Comparison of ENCODE assay signal across 2 cellular contexts in genomic region chr19:4516199-4516938, GRCh38.
TF ChIP-seq lines count a peak whose summit lies in the region.

No MANE protein-coding gene starts in this region.

TF ChIP-seq in A549, 52 proteins besides CTCF, POLR2A, EP300 and RAD21:
- TF ChIP-seq CEBPB (IDR thresholded peaks at IDR 0.05), result peak in 1 of 2 experiments; percentile 54; a peak in 2 of 4 replicates
- no peak for TF ChIP-seq HDAC2 (IDR thresholded peaks at IDR 0.05)

TF ChIP-seq in K562, 482 proteins besides CTCF, POLR2A, EP300 and RAD21 (continues in another document):
- no peak for TF ChIP-seq ZNF778 (CRISPR knock-in tag; IDR thresholded peaks at IDR 0.05)
- no peak for TF ChIP-seq NR1H2 (CRISPR knock-in tag; IDR thresholded peaks at IDR 0.05)
- TF ChIP-seq NFYB (IDR thresholded peaks at IDR 0.05; ENCODE audit: extremely low read depth, insufficient read length), result no peak
- TF ChIP-seq PTRF (tag; IDR thresholded peaks at IDR 0.05), result no peak
- peak; percentile 81 for TF ChIP-seq CHD4 (IDR thresholded peaks at IDR 0.05; ENCODE audit: insufficient read depth, insufficient replicate concordance, low read depth, low read length, poor library complexity, severe bottlenecking)
- TF ChIP-seq ZNF830 (CRISPR knock-in tag; IDR thresholded peaks at IDR 0.05), result no peak
- TF ChIP-seq, protein P1, sequence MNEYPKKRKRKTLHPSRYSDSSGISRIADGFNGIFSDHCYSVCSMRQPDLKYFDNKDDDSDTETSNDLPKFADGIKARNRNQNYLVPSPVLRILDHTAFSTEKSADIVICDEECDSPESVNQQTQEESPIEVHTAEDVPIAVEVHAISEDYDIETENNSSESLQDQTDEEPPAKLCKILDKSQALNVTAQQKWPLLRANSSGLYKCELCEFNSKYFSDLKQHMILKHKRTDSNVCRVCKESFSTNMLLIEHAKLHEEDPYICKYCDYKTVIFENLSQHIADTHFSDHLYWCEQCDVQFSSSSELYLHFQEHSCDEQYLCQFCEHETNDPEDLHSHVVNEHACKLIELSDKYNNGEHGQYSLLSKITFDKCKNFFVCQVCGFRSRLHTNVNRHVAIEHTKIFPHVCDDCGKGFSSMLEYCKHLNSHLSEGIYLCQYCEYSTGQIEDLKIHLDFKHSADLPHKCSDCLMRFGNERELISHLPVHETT (CRISPR knock-in tag; conservative IDR thresholded peaks at IDR 0.05 in 1 of 2, IDR thresholded peaks at IDR 0.05 in 1 of 2), result no peak
- no peak for TF ChIP-seq DEAF1 (CRISPR knock-in tag; IDR thresholded peaks at IDR 0.05)
- no peak for TF ChIP-seq TBP (optimal IDR thresholded peaks at IDR 0.05; ENCODE audit: low read depth, low read length)
- TF ChIP-seq HDAC2 (IDR thresholded peaks at IDR 0.05), result peak; percentile 69; the same call in 1 of the 2 replicates
- no peak for TF ChIP-seq ZFP30 (CRISPR knock-in tag; IDR thresholded peaks at IDR 0.05; ENCODE audit: borderline replicate concordance)
- TF ChIP-seq HDAC1 (IDR thresholded peaks at IDR 0.05), result 0 out of 4 replicates have a peak, but pooled peaks of 1 of the 2 experiments have one; percentile 17
- TF ChIP-seq KDM1A (IDR thresholded peaks at IDR 0.05), result peak; percentile 54 to 60; a peak in 3 of 4 replicates
- TF ChIP-seq TRIM28 (IDR thresholded peaks at IDR 0.05), result no peak
- no peak for TF ChIP-seq SMC3 (conservative IDR thresholded peaks at IDR 0.05; ENCODE audit: insufficient read depth, low read depth, low read length)
- TF ChIP-seq SMARCA5 (IDR thresholded peaks at IDR 0.05), result peak; percentile 43; the same call in 1 of the 2 replicates
- no peak for TF ChIP-seq FIP1L1 (IDR thresholded peaks at IDR 0.05; ENCODE audit: low read depth, low read length, poor library complexity, severe bottlenecking)
- TF ChIP-seq, protein P2, sequence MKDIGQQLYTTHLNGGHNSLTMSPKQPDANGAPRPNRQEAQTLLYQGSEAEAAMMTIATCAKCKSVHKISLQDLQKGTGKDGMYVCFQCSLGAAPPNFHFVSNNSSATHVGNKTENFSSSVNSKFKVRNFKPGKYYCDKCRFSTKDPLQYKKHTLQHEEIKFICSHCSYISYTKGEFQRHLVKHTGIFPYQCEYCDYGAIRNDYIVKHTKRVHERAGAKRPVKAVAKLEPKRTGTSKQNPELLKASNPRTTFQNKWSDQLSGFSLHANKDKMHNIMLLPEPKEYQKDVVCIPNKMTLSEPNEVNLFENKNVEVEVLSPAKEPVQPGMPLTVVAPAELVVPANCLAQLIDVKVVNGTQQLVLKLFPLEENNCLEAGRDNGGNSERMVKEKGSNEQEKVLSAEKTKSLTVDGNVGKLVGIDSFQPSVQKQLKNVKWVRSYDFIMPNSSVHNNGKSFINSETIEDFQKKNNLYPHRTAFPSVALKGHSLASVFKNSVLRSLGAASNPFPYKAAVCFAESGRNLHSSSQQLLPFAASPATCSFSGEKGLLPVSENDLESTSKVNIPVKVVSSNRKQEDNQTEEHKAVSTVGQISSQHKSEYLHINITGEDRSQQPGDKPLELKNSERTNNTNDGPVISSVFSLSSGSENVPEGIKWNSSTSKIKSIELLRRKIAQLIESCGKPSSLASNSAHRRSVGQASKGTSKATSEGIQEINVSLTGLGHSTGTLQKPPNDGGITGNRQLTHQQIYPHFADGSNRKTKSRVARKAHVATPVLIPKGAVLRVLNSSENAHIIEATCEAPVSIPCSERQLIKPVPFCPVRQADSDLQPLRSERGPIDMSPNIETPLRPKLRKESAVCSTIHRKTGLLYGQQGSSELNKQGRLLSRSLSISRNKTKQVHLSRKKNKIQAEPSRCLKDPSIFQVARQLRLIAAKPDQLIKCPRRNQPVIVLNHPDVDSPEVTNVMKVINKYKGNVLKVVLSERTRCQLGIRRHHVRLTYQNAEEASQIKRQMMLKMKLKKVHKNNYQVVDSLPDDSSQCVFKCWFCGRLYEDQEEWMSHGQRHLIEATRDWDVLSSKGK (CRISPR knock-in tag; IDR thresholded peaks at IDR 0.05), result no peak
- peak; percentile 59 for TF ChIP-seq CEBPG (CRISPR knock-in tag; IDR thresholded peaks at IDR 0.05)
- peak in 1 of 2 experiments; percentile 39; a peak in 1 of 4 replicates for TF ChIP-seq CEBPG (tag; conservative IDR thresholded peaks at IDR 0.05 in 1 of 2, IDR thresholded peaks at IDR 0.05 in 1 of 2)
- 0 out of 4 replicates have a peak, but pooled peaks of 1 of the 2 experiments have one; percentile 16 for TF ChIP-seq RCOR1 (IDR thresholded peaks at IDR 0.05; ENCODE audit: borderline replicate concordance in 1 of 2, low read depth in 2 of 2, low read length in 2 of 2)
- TF ChIP-seq, protein P3, sequence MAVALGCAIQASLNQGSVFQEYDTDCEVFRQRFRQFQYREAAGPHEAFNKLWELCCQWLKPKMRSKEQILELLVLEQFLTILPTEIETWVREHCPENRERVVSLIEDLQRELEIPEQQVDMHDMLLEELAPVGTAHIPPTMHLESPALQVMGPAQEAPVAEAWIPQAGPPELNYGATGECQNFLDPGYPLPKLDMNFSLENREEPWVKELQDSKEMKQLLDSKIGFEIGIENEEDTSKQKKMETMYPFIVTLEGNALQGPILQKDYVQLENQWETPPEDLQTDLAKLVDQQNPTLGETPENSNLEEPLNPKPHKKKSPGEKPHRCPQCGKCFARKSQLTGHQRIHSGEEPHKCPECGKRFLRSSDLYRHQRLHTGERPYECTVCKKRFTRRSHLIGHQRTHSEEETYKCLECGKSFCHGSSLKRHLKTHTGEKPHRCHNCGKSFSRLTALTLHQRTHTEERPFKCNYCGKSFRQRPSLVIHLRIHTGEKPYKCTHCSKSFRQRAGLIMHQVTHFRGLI (CRISPR knock-in tag; IDR thresholded peaks at IDR 0.05), result no peak
- TF ChIP-seq CBX1 (IDR thresholded peaks at IDR 0.05; ENCODE audit: low read depth), result peak; percentile 38; the same call in 1 of the 2 replicates
- TF ChIP-seq, protein P4, sequence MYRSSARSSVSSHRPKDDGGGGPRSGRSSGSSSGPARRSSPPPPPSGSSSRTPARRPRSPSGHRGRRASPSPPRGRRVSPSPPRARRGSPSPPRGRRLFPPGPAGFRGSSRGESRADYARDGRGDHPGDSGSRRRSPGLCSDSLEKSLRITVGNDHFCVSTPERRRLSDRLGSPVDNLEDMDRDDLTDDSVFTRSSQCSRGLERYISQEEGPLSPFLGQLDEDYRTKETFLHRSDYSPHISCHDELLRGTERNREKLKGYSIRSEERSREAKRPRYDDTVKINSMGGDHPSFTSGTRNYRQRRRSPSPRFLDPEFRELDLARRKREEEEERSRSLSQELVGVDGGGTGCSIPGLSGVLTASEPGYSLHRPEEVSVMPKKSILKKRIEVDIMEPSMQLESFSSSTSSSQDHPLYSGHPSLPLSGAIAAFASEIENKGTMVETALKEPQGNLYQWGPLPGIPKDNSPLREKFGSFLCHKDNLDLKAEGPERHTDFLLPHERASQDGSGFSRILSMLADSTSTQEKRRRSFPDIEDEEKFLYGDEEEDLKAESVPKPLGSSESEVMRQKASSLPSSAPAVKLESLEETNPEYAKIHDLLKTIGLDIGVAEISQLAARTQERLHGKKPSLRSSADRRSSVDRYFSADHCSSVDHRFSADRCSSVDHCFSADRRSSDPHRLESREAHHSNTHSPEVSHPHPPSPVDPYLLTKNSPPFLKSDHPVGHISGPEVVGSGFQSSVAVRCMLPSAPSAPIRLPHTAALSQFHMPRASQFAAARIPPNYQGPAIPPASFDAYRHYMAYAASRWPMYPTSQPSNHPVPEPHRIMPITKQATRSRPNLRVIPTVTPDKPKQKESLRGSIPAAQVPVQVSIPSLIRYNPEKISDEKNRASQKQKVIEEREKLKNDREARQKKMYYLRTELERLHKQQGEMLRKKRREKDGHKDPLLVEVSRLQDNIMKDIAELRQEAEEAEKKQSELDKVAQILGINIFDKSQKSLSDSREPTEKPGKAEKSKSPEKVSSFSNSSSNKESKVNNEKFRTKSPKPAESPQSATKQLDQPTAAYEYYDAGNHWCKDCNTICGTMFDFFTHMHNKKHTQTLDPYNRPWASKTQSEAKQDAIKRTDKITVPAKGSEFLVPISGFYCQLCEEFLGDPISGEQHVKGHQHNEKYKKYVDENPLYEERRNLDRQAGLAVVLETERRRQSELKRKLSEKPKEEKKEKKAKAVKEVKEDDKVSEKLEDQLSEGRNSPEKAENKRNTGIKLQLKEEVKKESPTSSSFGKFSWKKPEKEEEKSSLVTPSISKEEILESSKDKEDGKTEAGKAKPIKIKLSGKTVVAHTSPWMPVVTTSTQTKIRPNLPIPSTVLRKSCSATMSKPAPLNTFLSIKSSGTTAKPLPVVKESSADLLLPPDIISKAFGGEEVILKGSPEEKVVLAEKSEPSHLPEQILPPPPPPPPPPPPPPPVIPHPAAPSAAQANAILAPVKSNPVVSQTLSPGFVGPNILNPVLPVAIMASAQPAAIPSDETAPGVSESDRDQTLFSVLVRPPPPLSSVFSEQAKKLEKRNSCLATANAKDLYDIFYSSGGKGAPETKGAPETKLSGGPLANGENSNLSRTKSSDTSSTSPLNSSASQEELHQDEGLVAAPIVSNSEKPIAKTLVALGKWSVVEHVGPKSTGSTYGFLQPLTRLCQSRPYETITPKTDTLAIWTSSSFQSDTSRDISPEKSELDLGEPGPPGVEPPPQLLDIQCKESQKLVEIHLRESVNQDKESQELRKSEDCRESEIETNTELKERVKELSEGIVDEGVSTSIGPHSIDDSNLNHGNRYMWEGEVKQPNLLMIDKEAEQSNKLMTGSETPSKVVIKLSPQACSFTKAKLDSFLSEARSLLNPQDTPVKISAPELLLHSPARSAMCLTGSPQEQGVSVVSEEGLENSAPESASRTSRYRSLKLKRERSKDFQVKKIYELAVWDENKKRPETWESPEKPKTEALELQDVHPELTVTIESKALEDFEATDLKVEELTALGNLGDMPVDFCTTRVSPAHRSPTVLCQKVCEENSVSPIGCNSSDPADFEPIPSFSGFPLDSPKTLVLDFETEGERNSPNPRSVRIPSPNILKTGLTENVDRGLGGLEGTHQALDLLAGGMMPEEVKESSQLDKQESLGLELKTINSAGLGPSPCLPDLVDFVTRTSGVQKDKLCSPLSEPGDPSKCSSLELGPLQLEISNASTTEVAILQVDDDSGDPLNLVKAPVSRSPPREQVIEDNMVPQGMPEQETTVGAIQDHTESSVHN (IDR thresholded peaks at IDR 0.05; ENCODE audit: borderline replicate concordance in 1 of 2, low read depth in 1 of 2), result no peak
- TF ChIP-seq BCOR (IDR thresholded peaks at IDR 0.05), result peak; percentile 83
- TF ChIP-seq ADNP (tag; IDR thresholded peaks at IDR 0.05), result peak; percentile 71; the same call in 1 of the 2 replicates
- no peak for TF ChIP-seq SMARCE1 (IDR thresholded peaks at IDR 0.05)
- TF ChIP-seq, protein P5, sequence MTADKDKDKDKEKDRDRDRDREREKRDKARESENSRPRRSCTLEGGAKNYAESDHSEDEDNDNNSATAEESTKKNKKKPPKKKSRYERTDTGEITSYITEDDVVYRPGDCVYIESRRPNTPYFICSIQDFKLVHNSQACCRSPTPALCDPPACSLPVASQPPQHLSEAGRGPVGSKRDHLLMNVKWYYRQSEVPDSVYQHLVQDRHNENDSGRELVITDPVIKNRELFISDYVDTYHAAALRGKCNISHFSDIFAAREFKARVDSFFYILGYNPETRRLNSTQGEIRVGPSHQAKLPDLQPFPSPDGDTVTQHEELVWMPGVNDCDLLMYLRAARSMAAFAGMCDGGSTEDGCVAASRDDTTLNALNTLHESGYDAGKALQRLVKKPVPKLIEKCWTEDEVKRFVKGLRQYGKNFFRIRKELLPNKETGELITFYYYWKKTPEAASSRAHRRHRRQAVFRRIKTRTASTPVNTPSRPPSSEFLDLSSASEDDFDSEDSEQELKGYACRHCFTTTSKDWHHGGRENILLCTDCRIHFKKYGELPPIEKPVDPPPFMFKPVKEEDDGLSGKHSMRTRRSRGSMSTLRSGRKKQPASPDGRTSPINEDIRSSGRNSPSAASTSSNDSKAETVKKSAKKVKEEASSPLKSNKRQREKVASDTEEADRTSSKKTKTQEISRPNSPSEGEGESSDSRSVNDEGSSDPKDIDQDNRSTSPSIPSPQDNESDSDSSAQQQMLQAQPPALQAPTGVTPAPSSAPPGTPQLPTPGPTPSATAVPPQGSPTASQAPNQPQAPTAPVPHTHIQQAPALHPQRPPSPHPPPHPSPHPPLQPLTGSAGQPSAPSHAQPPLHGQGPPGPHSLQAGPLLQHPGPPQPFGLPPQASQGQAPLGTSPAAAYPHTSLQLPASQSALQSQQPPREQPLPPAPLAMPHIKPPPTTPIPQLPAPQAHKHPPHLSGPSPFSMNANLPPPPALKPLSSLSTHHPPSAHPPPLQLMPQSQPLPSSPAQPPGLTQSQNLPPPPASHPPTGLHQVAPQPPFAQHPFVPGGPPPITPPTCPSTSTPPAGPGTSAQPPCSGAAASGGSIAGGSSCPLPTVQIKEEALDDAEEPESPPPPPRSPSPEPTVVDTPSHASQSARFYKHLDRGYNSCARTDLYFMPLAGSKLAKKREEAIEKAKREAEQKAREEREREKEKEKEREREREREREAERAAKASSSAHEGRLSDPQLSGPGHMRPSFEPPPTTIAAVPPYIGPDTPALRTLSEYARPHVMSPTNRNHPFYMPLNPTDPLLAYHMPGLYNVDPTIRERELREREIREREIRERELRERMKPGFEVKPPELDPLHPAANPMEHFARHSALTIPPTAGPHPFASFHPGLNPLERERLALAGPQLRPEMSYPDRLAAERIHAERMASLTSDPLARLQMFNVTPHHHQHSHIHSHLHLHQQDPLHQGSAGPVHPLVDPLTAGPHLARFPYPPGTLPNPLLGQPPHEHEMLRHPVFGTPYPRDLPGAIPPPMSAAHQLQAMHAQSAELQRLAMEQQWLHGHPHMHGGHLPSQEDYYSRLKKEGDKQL (CRISPR knock-in tag; IDR thresholded peaks at IDR 0.05; ENCODE audit: borderline replicate concordance), result no peak
- TF ChIP-seq ZNF253 (CRISPR knock-in tag; conservative IDR thresholded peaks at IDR 0.05), result no peak
- TF ChIP-seq ZNF143 (CRISPR knock-in tag; IDR thresholded peaks at IDR 0.05), result no peak
- TF ChIP-seq NBN (IDR thresholded peaks at IDR 0.05; ENCODE audit: low read depth), result no peak
- peak; percentile 87 for TF ChIP-seq RBM25 (IDR thresholded peaks at IDR 0.05; ENCODE audit: low read depth, low read length, severe bottlenecking)
- TF ChIP-seq CEBPB (tag; IDR thresholded peaks at IDR 0.05), result peak; percentile 64
